ENCODE assay signal across 9 cellular contexts in genomic region chr12:118053071-118053985, GRCh38. TPM values are rescaled to one million over a fixed set of nuclear protein-coding genes. Genes with fewer than 3 reads are reported as not detected.
A peak's percentile ranks its signal among the peaks of the same experiment; 100 is the strongest.
DNase-seq lines count a peak whose midpoint lies in the region; ATAC-seq lines count a peak whose summit lies in the region.
"Had no signal": no experiment of that assay in that cellular context is flagged by ENCODE, and none has a peak within 500 bp of the region (broad histone marks: within the 10 kb centered on the region; RNA-seq: fewer than 3 reads in every experiment).

No MANE protein-coding gene starts in this region.

- ATAC-seq in right cardiac atrium, result no peak
- ATAC-seq in left ventricle myocardium superior, result no peak
- no peak for ATAC-seq in naive thymus-derived CD4-positive, alpha-beta T cell
- no peak for ATAC-seq in GM18909 (IDR thresholded peaks at IDR 0.05; ENCODE audit: poor library complexity, unreplicated experiment)
- ATAC-seq in esophagus mucosa, result no peak
- ATAC-seq in HG02973 (IDR thresholded peaks at IDR 0.05; ENCODE audit: unreplicated experiment), result no peak
- ATAC-seq in HG02840 (IDR thresholded peaks at IDR 0.05; ENCODE audit: low FRiP score, unreplicated experiment), result no peak

- peaks cover 8 to 36% (median 25%) of the 10 kb centered on the region in 5 donors for H3K36me3 Mint-ChIP-seq in naive thymus-derived CD4-positive, alpha-beta T cell

- no peak overlapping the region for H3K4me3 Mint-ChIP-seq in naive thymus-derived CD4-positive, alpha-beta T cell

- peak overlapping the region in 7 of 9 donors; percentile 0 to 53 (median 4) for H3K27ac Mint-ChIP-seq in naive thymus-derived CD4-positive, alpha-beta T cell

- no peak overlapping the region for H3K4me3 ChIP-seq in right cardiac atrium (ENCODE audit: low read length)
- no peak overlapping the region for H3K4me3 ChIP-seq in naive thymus-derived CD4-positive, alpha-beta T cell (ENCODE audit: low read length)
- H3K4me3 ChIP-seq: BLaER1 had no signal

- intact Hi-C loops in right cardiac atrium (cut with DNase I), result no loop called here
- intact Hi-C loops in left ventricle myocardium superior (cut with micrococcal nuclease), result no loop called here
- intact Hi-C loops in naive thymus-derived CD4-positive, alpha-beta T cell (cut with micrococcal nuclease), result no loop called here

- no peaks in the 10 kb centered on the region for H3K27me3 ChIP-seq in right cardiac atrium (ENCODE audit: control insufficient read depth, insufficient read depth)
- no peaks in the 10 kb centered on the region for H3K27me3 ChIP-seq in naive thymus-derived CD4-positive, alpha-beta T cell (ENCODE audit: control insufficient read depth in 2 of 2, insufficient read depth in 2 of 2, low read length in 2 of 2)
- H3K27me3 ChIP-seq: BLaER1 had no signal

- H3K27me3 Mint-ChIP-seq in naive thymus-derived CD4-positive, alpha-beta T cell, result no peaks in the 10 kb centered on the region

- peaks cover 0 to 28% (median 0%) of the 10 kb centered on the region in 3 experiments for H3K36me3 ChIP-seq in naive thymus-derived CD4-positive, alpha-beta T cell (ENCODE audit: control insufficient read depth in 2 of 3, insufficient read depth in 3 of 3, low read length in 3 of 3)

- H3K27ac ChIP-seq in right cardiac atrium (ENCODE audit: low read length), result peak overlapping the region; percentile 83
- peak overlapping the region; percentile 42 for H3K27ac ChIP-seq in cingulate gyrus (ENCODE audit: low read depth, low read length)
- H3K27ac ChIP-seq in naive thymus-derived CD4-positive, alpha-beta T cell (ENCODE audit: low read depth, low read length), result no peak overlapping the region
- H3K27ac ChIP-seq: BLaER1 had no signal

- 90% methylated on average over 10 of the region's 10 CpGs for WGBS in right cardiac atrium

- POLR2A ChIA-PET in naive thymus-derived CD4-positive, alpha-beta T cell (lab: Charles Lee), result no interaction called here

- H3K9me3 Mint-ChIP-seq in naive thymus-derived CD4-positive, alpha-beta T cell, result peaks cover 0 to 2% (median 0%) of the 10 kb centered on the region in 11 donors

- no peak for DNase-seq in right cardiac atrium
- no peak for DNase-seq in left ventricle myocardium superior
- DNase-seq in naive thymus-derived CD4-positive, alpha-beta T cell, result no peak

- H3K4me1 ChIP-seq in right cardiac atrium (ENCODE audit: control insufficient read depth, insufficient read depth, low read length), result peaks cover 11% of the 10 kb centered on the region
- H3K4me1 ChIP-seq in naive thymus-derived CD4-positive, alpha-beta T cell (ENCODE audit: control insufficient read depth in 2 of 2, insufficient read depth in 2 of 2, low read length in 2 of 2), result peaks cover 0 to 14% of the 10 kb centered on the region in 2 donors

- CTCF ChIA-PET in naive thymus-derived CD4-positive, alpha-beta T cell (lab: Charles Lee), result interaction anchor here (0.6 kb wide), 1 partner anchor 151 kb away, joined by 3 read pairs; no protein-coding TSS in a partner anchor

- no peaks in the 10 kb centered on the region for H3K9me3 ChIP-seq in right cardiac atrium (ENCODE audit: control insufficient read depth, low read length)
- no peaks in the 10 kb centered on the region for H3K9me3 ChIP-seq in naive thymus-derived CD4-positive, alpha-beta T cell (ENCODE audit: control insufficient read depth in 2 of 3, low read length in 3 of 3)
- H3K9me3 ChIP-seq: BLaER1 had no signal

- peaks cover 11 to 27% (median 20%) of the 10 kb centered on the region in 7 donors for H3K4me1 Mint-ChIP-seq in naive thymus-derived CD4-positive, alpha-beta T cell

RNA-seq across cellular contexts. Expression of gene WSB2, which starts 7.7 kb away (rescaled TPM):
- total RNA-seq in right cardiac atrium (10 to 100 TPM; 71.9 to 79.2 (median 72.8) TPM), left ventricle myocardium superior (103 TPM), esophagus mucosa (86.7 TPM)
- 40.6 TPM for polyA plus RNA-seq in right cardiac atrium
- 10 to 100 TPM; 12.2 to 52.2 (median 19.1) TPM for total RNA-seq in naive thymus-derived CD4-positive, alpha-beta T cell
- 10 to 100 TPM; 10.2 to 10.6 TPM for polyA plus RNA-seq in naive thymus-derived CD4-positive, alpha-beta T cell

RNA-seq across cellular contexts. Expression of gene RFC5, which starts 36.8 kb away (rescaled TPM):
- total RNA-seq in right cardiac atrium (1 to 10 TPM; 4.3 to 7.9 (median 6.4) TPM), left ventricle myocardium superior (5.2 TPM), esophagus mucosa (16.2 TPM)
- 4.3 TPM for polyA plus RNA-seq in right cardiac atrium
- 10 to 100 TPM in 3 of 5 experiments, 1 to 10 TPM in 2; 6.3 to 40.3 (median 15.6) TPM for total RNA-seq in naive thymus-derived CD4-positive, alpha-beta T cell
- polyA plus RNA-seq in naive thymus-derived CD4-positive, alpha-beta T cell, result 10 to 100 TPM; 19.0 to 20.5 TPM

RNA-seq across cellular contexts. Expression of gene VSIG10, which starts 50.5 kb away (rescaled TPM):
- total RNA-seq in right cardiac atrium, result 10 to 100 TPM in 3 of 4 donors, 1 to 10 TPM in 1; 6.3 to 14.7 (median 14.3) TPM
- polyA plus RNA-seq in right cardiac atrium, result 9.1 TPM
- 12.6 TPM for total RNA-seq in left ventricle myocardium superior
- 1 to 10 TPM; 3.9 to 8.5 (median 5.3) TPM for total RNA-seq in naive thymus-derived CD4-positive, alpha-beta T cell
- 1 to 10 TPM; 1.5 to 5.5 TPM for polyA plus RNA-seq in naive thymus-derived CD4-positive, alpha-beta T cell
- 14.5 TPM for total RNA-seq in esophagus mucosa
